1 cellular context compared by ENCODE assay signal in the genomic region with DNA sequence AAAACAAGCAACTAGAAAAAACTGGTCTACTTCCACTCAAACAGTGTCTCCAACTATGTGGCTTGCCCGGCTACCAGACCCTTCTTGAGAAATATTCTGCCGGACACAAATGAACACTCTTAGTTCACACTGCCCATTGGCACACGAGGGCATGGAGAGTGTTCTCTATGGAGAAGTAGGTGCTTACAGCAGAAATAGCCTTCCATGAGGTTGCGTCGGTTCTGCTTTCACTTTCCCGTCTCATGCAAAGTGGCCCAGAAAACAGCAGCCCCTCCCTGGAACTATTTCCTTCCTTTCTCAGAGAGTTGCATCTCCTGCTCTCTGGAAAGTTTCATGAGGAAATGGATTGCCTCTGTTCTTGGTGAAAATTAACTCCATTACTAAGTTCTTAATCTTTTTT.
TF ChIP-seq lines count a peak whose summit lies in the region.

No MANE protein-coding gene starts in this region.

TF ChIP-seq in IMR-90, 13 proteins besides CTCF, POLR2A, EP300 and RAD21:
- TF ChIP-seq, protein P1, sequence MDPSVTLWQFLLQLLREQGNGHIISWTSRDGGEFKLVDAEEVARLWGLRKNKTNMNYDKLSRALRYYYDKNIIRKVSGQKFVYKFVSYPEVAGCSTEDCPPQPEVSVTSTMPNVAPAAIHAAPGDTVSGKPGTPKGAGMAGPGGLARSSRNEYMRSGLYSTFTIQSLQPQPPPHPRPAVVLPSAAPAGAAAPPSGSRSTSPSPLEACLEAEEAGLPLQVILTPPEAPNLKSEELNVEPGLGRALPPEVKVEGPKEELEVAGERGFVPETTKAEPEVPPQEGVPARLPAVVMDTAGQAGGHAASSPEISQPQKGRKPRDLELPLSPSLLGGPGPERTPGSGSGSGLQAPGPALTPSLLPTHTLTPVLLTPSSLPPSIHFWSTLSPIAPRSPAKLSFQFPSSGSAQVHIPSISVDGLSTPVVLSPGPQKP (IDR thresholded peaks at IDR 0.05; ENCODE audit: borderline replicate concordance, low read depth, low read length), result no peak
- TF ChIP-seq RFX5 (IDR thresholded peaks at IDR 0.05; ENCODE audit: low read depth, low read length) (0 out of 2 replicates have a peak, but pooled peaks have one; percentile 60), SMC3 (IDR thresholded peaks at IDR 0.05; ENCODE audit: low read depth, low read length) (no peak)
- TF ChIP-seq, protein P2, sequence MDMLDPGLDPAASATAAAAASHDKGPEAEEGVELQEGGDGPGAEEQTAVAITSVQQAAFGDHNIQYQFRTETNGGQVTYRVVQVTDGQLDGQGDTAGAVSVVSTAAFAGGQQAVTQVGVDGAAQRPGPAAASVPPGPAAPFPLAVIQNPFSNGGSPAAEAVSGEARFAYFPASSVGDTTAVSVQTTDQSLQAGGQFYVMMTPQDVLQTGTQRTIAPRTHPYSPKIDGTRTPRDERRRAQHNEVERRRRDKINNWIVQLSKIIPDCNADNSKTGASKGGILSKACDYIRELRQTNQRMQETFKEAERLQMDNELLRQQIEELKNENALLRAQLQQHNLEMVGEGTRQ (IDR thresholded peaks at IDR 0.05; ENCODE audit: low read depth, low read length), result no peak
